In the genomic region with DNA sequence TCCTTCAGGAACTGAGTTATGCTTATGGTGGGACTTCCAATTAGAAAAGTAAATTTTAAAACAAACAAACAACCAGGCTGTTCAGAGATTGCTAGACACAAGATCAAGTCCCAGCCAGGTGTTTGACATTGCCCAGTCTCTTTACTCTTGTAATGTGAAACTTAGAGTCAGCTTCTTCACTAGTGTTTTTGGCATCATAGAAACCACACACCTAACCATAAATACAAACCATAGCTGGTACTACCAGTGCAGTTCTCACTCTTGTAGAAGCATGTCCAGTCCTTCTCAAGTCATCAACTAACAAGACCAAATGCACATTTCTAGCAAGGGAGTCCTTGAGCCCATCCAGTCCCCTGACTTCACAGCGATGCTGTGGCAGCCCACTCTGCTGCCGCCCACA, we compare ENCODE assay signal across 29 cellular contexts.
"Had no signal": no experiment of that assay in that cellular context is flagged by ENCODE, and none has a peak within 500 bp of the region (broad histone marks: within the 10 kb centered on the region; RNA-seq: fewer than 3 reads in every experiment).

No MANE protein-coding gene starts in this region.

- H3K27ac ChIP-seq: Peyer's patch, SJSA1 had no signal

- H3K4me1 ChIP-seq: Peyer's patch had no signal

- H3K9ac ChIP-seq: SK-N-SH had no signal

- H3K9me3 ChIP-seq: MG63, Peyer's patch, SJSA1, SK-N-SH had no signal

- ATAC-seq: PC-3 had no signal

- H3K9me2 ChIP-seq: SK-N-SH had no signal

- H3K4me3 ChIP-seq: MG63, Peyer's patch, SJSA1 had no signal

- H3K27me3 ChIP-seq: MG63, Peyer's patch, SJSA1 had no signal

- H3K4me2 ChIP-seq: SK-N-SH had no signal

- H3K36me3 ChIP-seq: MG63, Peyer's patch, SJSA1 had no signal

- DNase-seq: Kasumi-1, MG63, NCI-H1048, NCI-H1092 treated with DMSO at 0.1 percent for 48 hours, NCI-H1105 treated with DMSO at 0.1 percent for 48 hours, NCI-H1417, NCI-H1436 treated with DMSO at 0.1 percent for 48 hours, NCI-H1694 treated with DMSO at 0.1 percent for 48 hours, NCI-H187 treated with DMSO at 0.1 percent for 48 hours, NCI-H2029, NCI-H2081, NCI-H226, NCI-H446 treated with DMSO at 0.1 percent for 48 hours, NCI-H510A, NCI-H524, NCI-H526, NCI-H69, NCI-H748 treated with DMSO at 0.1 percent for 48 hours, NCI-H82, OCI-M1, PC-3, Peyer's patch, Right ventricle myocardium superior, RPMI8226, SHP77 treated with DMSO at 0.1 percent for 48 hours, SK-N-SH, SW 1271, T-helper 1 cell had no signal
